ENCODE assay signal across 25 cellular contexts in genomic region chr16:87333581-87334331, GRCh38.
"Had no signal": no experiment of that assay in that cellular context is flagged by ENCODE, and none has a peak within 500 bp of the region (broad histone marks: within the 10 kb centered on the region; RNA-seq: fewer than 3 reads in every experiment).

No MANE protein-coding gene starts in this region.

- DNase-seq: activated B cell treated with CpG ODN at 0.5 μM for 24 hours; activated CD4-positive, alpha-beta T cell treated with anti-CD3 and anti-CD28 coated beads for 1 hour; activated CD4-positive, alpha-beta T cell treated with anti-CD3 and anti-CD28 coated beads, Interleukin-2, amount 10 ng/mL, durations not matched to agents 24 days and 14 days; activated CD4-positive, alpha-beta T cell treated with anti-CD3 and anti-CD28 coated beads, Interleukin-2, amount 50 U/mL, for 48 hours; activated gamma-delta T cell; activated naive CD4-positive, alpha-beta T cell treated with anti-CD3 and anti-CD28 coated beads for 36 hours; activated T-cell treated with anti-CD3 and anti-CD28 coated beads, Interleukin-2, amount 50 U/mL, for 4 hours; adrenal gland; Karpas-422; MM.1S; NCI-H1105; NCI-H1436; NCI-H187; NCI-H2081; NCI-H510A treated with DMSO at 0.1 percent for 48 hours; NCI-H69; NK-92 treated with Interleukin-12 subunit alpha and Interleukin-12 subunit beta, amount 100 ng/mL, for 24 hours; OCI-M1; RPMI8226; SHP77 treated with DMSO at 0.1 percent for 48 hours; T-helper 2 cell; T1000 had no signal

- H3K4me3 ChIP-seq: adrenal gland, K562 had no signal

- ATAC-seq: activated T-cell treated with anti-CD3 and anti-CD28 coated beads, Interleukin-2, amount 50 U/mL, for 4 hours; activated T-helper 17 cell treated with anti-CD3 and anti-CD28 coated beads, Interleukin-2, amount 50 U/mL, for 72 hours; K562; Panc1 had no signal

- H3K9me3 ChIP-seq: adrenal gland had no signal

- H3K27me3 ChIP-seq: adrenal gland had no signal

- H3K27ac ChIP-seq: adrenal gland had no signal
